8 cellular contexts compared by ENCODE assay signal in genomic region chr1:165697491-165697880, GRCh38. TPM values are rescaled to one million over a fixed set of nuclear protein-coding genes. Genes with fewer than 3 reads are reported as not detected.
DNase-seq lines count a peak whose midpoint lies in the region; ATAC-seq and TF ChIP-seq lines count a peak whose summit lies in the region.

No MANE protein-coding gene starts in this region.

- intact Hi-C loops in colonic mucosa (cut with DNase I): no loop called here

- H3K4me3 ChIP-seq in colonic mucosa: peak overlapping the region; percentile 82

- H3K9me3 Mint-ChIP-seq in natural killer cell treated with Interleukin-12 subunit alpha and Interleukin-12 subunit beta and Interleukin-15 and Interleukin-18, amount 100 ng/mL, for 72 hours: no peaks in the 10 kb centered on the region

- no peak for ATAC-seq in natural killer cell treated with Interleukin-12 subunit alpha and Interleukin-12 subunit beta and Interleukin-15 and Interleukin-18, amount 100 ng/mL, for 72 hours
- ATAC-seq in HG03378 (IDR thresholded peaks at IDR 0.05; ENCODE audit: unreplicated experiment) (no peak), HG03571 (IDR thresholded peaks at IDR 0.05; ENCODE audit: unreplicated experiment) (no peak), HG03039 (IDR thresholded peaks at IDR 0.05; ENCODE audit: unreplicated experiment) (no peak)

- no peaks in the 10 kb centered on the region for H3K36me3 ChIP-seq in colonic mucosa

- peak overlapping the region; percentile 96 to 99 for H3K27ac Mint-ChIP-seq in natural killer cell treated with Interleukin-12 subunit alpha and Interleukin-12 subunit beta and Interleukin-15 and Interleukin-18, amount 100 ng/mL, for 72 hours

- TF ChIP-seq CTCF in C4-2B (conservative IDR thresholded peaks at IDR 0.05): no peak
- no peak for TF ChIP-seq CTCF in colonic mucosa (IDR thresholded peaks at IDR 0.05)

- H3K9me3 ChIP-seq in colonic mucosa: no peaks in the 10 kb centered on the region

- peak overlapping the region in 1 of 2 donors; percentile 88 for H3K9ac ChIP-seq in colonic mucosa (ENCODE audit: low read depth in 2 of 2, low read length in 2 of 2)

- H3K27me3 ChIP-seq in colonic mucosa: no peaks in the 10 kb centered on the region

- peak overlapping the region; percentile 91 for H3K4me3 Mint-ChIP-seq in natural killer cell treated with Interleukin-12 subunit alpha and Interleukin-12 subunit beta and Interleukin-15 and Interleukin-18, amount 100 ng/mL, for 72 hours

- peaks cover 15 to 23% of the 10 kb centered on the region in 2 donors for H3K4me1 Mint-ChIP-seq in natural killer cell treated with Interleukin-12 subunit alpha and Interleukin-12 subunit beta and Interleukin-15 and Interleukin-18, amount 100 ng/mL, for 72 hours (ENCODE audit: low read depth in 2 of 2)

- peaks cover 4% of the 10 kb centered on the region for H3K36me3 Mint-ChIP-seq in natural killer cell treated with Interleukin-12 subunit alpha and Interleukin-12 subunit beta and Interleukin-15 and Interleukin-18, amount 100 ng/mL, for 72 hours

- no peaks in the 10 kb centered on the region for H3K27me3 Mint-ChIP-seq in natural killer cell treated with Interleukin-12 subunit alpha and Interleukin-12 subunit beta and Interleukin-15 and Interleukin-18, amount 100 ng/mL, for 72 hours

- peaks cover 4% of the 10 kb centered on the region for H3K4me1 ChIP-seq in colonic mucosa

- peak; percentile 23 for DNase-seq in M059J (ENCODE audit: low read depth)
- no peak for DNase-seq in colonic mucosa
- no peak for DNase-seq in natural killer cell treated with Interleukin-12 subunit alpha and Interleukin-12 subunit beta and Interleukin-15 and Interleukin-18, amount 100 ng/mL, for 72 hours (ENCODE audit: low spot score)
- no peak for DNase-seq in NCI-H524 (lab: John Stamatoyannopoulos, UW)

- H3K27ac ChIP-seq in C4-2B (peak overlapping the region; percentile 87), colonic mucosa (peak overlapping the region; percentile 95)

RNA-seq across cellular contexts. Expression of gene ALDH9A1, which starts 0.9 kb away (rescaled TPM):
- total RNA-seq in M059J (2014; rRNA removed; shearing (Covaris generic)): 50.3 and 55.9 TPM in 2 replicates
- total RNA-seq in colonic mucosa: 10 to 100 TPM; 62.3 to 77.4 TPM
- total RNA-seq in natural killer cell treated with Interleukin-12 subunit alpha and Interleukin-12 subunit beta and Interleukin-15 and Interleukin-18, amount 100 ng/mL, for 72 hours: 10 to 100 TPM; 44.0 to 49.2 TPM
